8 cellular contexts compared by ENCODE assay signal in genomic region chr9:94030318-94031179, GRCh38. TPM values are rescaled to one million over a fixed set of nuclear protein-coding genes. Genes with fewer than 3 reads are reported as not detected.
DNase-seq lines count a peak whose midpoint lies in the region; ATAC-seq and TF ChIP-seq lines count a peak whose summit lies in the region.

No MANE protein-coding gene starts in this region.

- H3K27ac ChIP-seq in Panc1 (ENCODE audit: low read length), result peak overlapping the region; percentile 91

- in situ Hi-C loops in Panc1 (cut with HindIII; ENCODE audit: low pct_unique_long_range_greater_than_20kb, low sequenced_read_pairs), result no loop called here

- no peaks in the 10 kb centered on the region for H3K27me3 Mint-ChIP-seq in nephron (ENCODE audit: low read depth)
- H3K27me3 Mint-ChIP-seq in stimulated activated naive CD8-positive, alpha-beta T cell treated with anti-CD3 and anti-CD28 coated beads, Interleukin-15, Interleukin-2, amounts not matched to agents 100 ng/mL and 50 ng/mL, for 24 hours, result peaks cover 3% of the 10 kb centered on the region

- H3K27me3 ChIP-seq in Panc1 (ENCODE audit: control insufficient read depth, insufficient read depth, low read length), result no peaks in the 10 kb centered on the region

- TF ChIP-seq CTCF in Panc1 (IDR thresholded peaks at IDR 0.05), result no peak
- no peak for TF ChIP-seq CTCF in fibroblast of the aortic adventitia (IDR thresholded peaks at IDR 0.05; ENCODE audit: insufficient read depth, low read length)
- no peak for TF ChIP-seq CTCF in nephron (IDR thresholded peaks at IDR 0.05; ENCODE audit: unreplicated experiment in 3 of 3)

- H3K9me3 ChIP-seq in Panc1 (ENCODE audit: control insufficient read depth, insufficient read depth, low read depth, low read length), result no peaks in the 10 kb centered on the region

- CTCF ChIA-PET in Panc1 (lab: Charles Lee), result no interaction called here

- DNase-seq in DMS153 treated with DMSO at 0.1 percent for 48 hours (lab: John Stamatoyannopoulos, UW; ENCODE audit: unreplicated experiment) (peak; percentile 68), HuH-7 (ENCODE audit: low spot score) (peak; percentile 82), Panc1 (ENCODE audit: low read depth, low spot score) (no peak), fibroblast of the aortic adventitia (ENCODE audit: low read depth) (peak; percentile 75)
- peak; percentile 51 to 66 for DNase-seq in activated T-helper 1 cell treated with anti-CD3 and anti-CD28 coated beads, Interleukin-2, amount 50 U/mL, for 16 hours (ENCODE audit: low read depth in 1 of 2, low spot score in 1 of 2)

- peaks cover 19% of the 10 kb centered on the region for H3K4me1 Mint-ChIP-seq in nephron
- peaks cover 27% of the 10 kb centered on the region for H3K4me1 Mint-ChIP-seq in stimulated activated naive CD8-positive, alpha-beta T cell treated with anti-CD3 and anti-CD28 coated beads, Interleukin-15, Interleukin-2, amounts not matched to agents 100 ng/mL and 50 ng/mL, for 24 hours (ENCODE audit: low read depth)

- peak; percentile 97 for ATAC-seq in GM21526 (IDR thresholded peaks at IDR 0.05; ENCODE audit: low FRiP score, unreplicated experiment)
- ATAC-seq in Panc1, result peak; percentile 99

- peaks cover 6% of the 10 kb centered on the region for H3K4me1 ChIP-seq in Panc1 (ENCODE audit: control insufficient read depth, insufficient read depth, low read length)

- H3K36me3 ChIP-seq in Panc1 (ENCODE audit: control insufficient read depth, insufficient read depth, low read length), result no peaks in the 10 kb centered on the region

- peak overlapping the region; percentile 74 to 92 (median 92) for H3K27ac Mint-ChIP-seq in nephron
- peak overlapping the region; percentile 97 for H3K27ac Mint-ChIP-seq in stimulated activated naive CD8-positive, alpha-beta T cell treated with anti-CD3 and anti-CD28 coated beads, Interleukin-15, Interleukin-2, amounts not matched to agents 100 ng/mL and 50 ng/mL, for 24 hours

- H3K4me3 ChIP-seq in Panc1 (ENCODE audit: low read depth in 2 of 2, low read length in 2 of 2) (peak overlapping the region; percentile 83 to 91), fibroblast of the aortic adventitia (ENCODE audit: low read depth, low read length) (peak overlapping the region; percentile 91)

- POLR2A ChIA-PET in Panc1 (lab: Charles Lee), result interaction anchor here (0.6 kb wide), 1 partner anchor 84 kb away, joined by 10 read pairs; no protein-coding TSS in a partner anchor

- BruUV-seq in Panc1 (replicated peaks; lab: Mats Ljungman, UMichigan), result TSS peak; percentile 97

- peaks cover 15% of the 10 kb centered on the region for H3K9me3 Mint-ChIP-seq in nephron
- H3K9me3 Mint-ChIP-seq in stimulated activated naive CD8-positive, alpha-beta T cell treated with anti-CD3 and anti-CD28 coated beads, Interleukin-15, Interleukin-2, amounts not matched to agents 100 ng/mL and 50 ng/mL, for 24 hours, result no peaks in the 10 kb centered on the region

- intact Hi-C loops in Panc1 (cut with micrococcal nuclease; ENCODE audit: unreplicated experiment), result no loop called here

- peak overlapping the region; percentile 95 to 97 (median 96) for H3K4me3 Mint-ChIP-seq in nephron
- H3K4me3 Mint-ChIP-seq in stimulated activated naive CD8-positive, alpha-beta T cell treated with anti-CD3 and anti-CD28 coated beads, Interleukin-15, Interleukin-2, amounts not matched to agents 100 ng/mL and 50 ng/mL, for 24 hours, result peak overlapping the region; percentile 97

- H3K36me3 Mint-ChIP-seq in nephron (ENCODE audit: low read depth), result peaks cover 13% of the 10 kb centered on the region
- peaks cover 7% of the 10 kb centered on the region for H3K36me3 Mint-ChIP-seq in stimulated activated naive CD8-positive, alpha-beta T cell treated with anti-CD3 and anti-CD28 coated beads, Interleukin-15, Interleukin-2, amounts not matched to agents 100 ng/mL and 50 ng/mL, for 24 hours (ENCODE audit: low read depth)

RNA-seq across cellular contexts. Expression of gene PTPDC1, which starts 53.7 kb away (rescaled TPM):
- 10.6 TPM for total RNA-seq in Panc1 (2021; ENCODE audit: unreplicated experiment)
- 4.5 TPM for polyA plus RNA-seq in Panc1 (2012; ENCODE audit: insufficient read length)
- 6.6 and 10.8 TPM in 2 replicates for total RNA-seq in fibroblast of the aortic adventitia (ENCODE audit: low replicate concordance)
